ENCODE assay signal across 7 cellular contexts in genomic region chr3:57787867-57788623, GRCh38. TPM values are rescaled to one million over a fixed set of nuclear protein-coding genes. Genes with fewer than 3 reads are reported as not detected.
DNase-seq lines count a peak whose midpoint lies in the region; ATAC-seq and TF ChIP-seq lines count a peak whose summit lies in the region.

No MANE protein-coding gene starts in this region.

- no peak overlapping the region for H3K4ac ChIP-seq in IMR-90 (ENCODE audit: low read depth, low read length)

- peaks cover 6% of the 10 kb centered on the region; the same call in 1 of the 2 replicates for H3K4me1 ChIP-seq in IMR-90 (ENCODE audit: control insufficient read depth, insufficient read depth, low read length)
- H3K4me1 ChIP-seq in effector memory CD4-positive, alpha-beta T cell (ENCODE audit: control insufficient read depth, insufficient read depth, low read length, poor library complexity, severe bottlenecking), result peaks cover 8% of the 10 kb centered on the region

- DNase-seq in IMR-90 (peak; percentile 34), lung microvascular endothelial cell (ENCODE audit: low read depth in 2 of 2) (peak; percentile 17 to 38), globus pallidus (ENCODE audit: low spot score) (no peak), NOMO-1 (lab: John Stamatoyannopoulos, UW; ENCODE audit: unreplicated experiment in 2 of 2) (no peak)
- no peak for DNase-seq in effector memory CD4-positive, alpha-beta T cell

- no peak overlapping the region for H3K56ac ChIP-seq in IMR-90 (ENCODE audit: extremely low read depth, insufficient read depth, low read length)

- no peak overlapping the region for H4K91ac ChIP-seq in IMR-90 (ENCODE audit: insufficient read depth, low read depth, low read length)

- no peak for TF ChIP-seq POLR2A in IMR-90 (IDR thresholded peaks at IDR 0.05; ENCODE audit: low read depth, low read length)

- in situ Hi-C loops in IMR-90 (cut with MboI; ENCODE audit: low sequenced_read_pairs), result no loop called here

- no peak overlapping the region for H2BK120ac ChIP-seq in IMR-90 (ENCODE audit: low read depth, low read length)

- no peak overlapping the region for H3K14ac ChIP-seq in IMR-90 (replicated peaks; ENCODE audit: low read depth, low read length)

- H4K8ac ChIP-seq in IMR-90 (ENCODE audit: low read depth in 2 of 2, low read length in 2 of 2), result no peak overlapping the region

- H3K9ac ChIP-seq in IMR-90 (ENCODE audit: low read depth, low read length), result no peak overlapping the region

- no peak overlapping the region for H3K27ac ChIP-seq in IMR-90 (ENCODE audit: insufficient read depth, low read length)
- no peak overlapping the region for H3K27ac ChIP-seq in effector memory CD4-positive, alpha-beta T cell (ENCODE audit: insufficient read depth, low read length, poor library complexity, severe bottlenecking)

- BruUV-seq in IMR-90 (replicated peaks; lab: Mats Ljungman, UMichigan), result no TSS peak

- no peaks in the 10 kb centered on the region for H3K9me3 ChIP-seq in IMR-90 (ENCODE audit: control insufficient read depth, insufficient read depth, low read length)
- no peaks in the 10 kb centered on the region for H3K9me3 ChIP-seq in effector memory CD4-positive, alpha-beta T cell (ENCODE audit: control insufficient read depth, low read length)

- no peak overlapping the region for H2AK9ac ChIP-seq in IMR-90 (replicated peaks; ENCODE audit: low read depth, low read length, poor library complexity)

- H4K20me1 ChIP-seq in IMR-90 (ENCODE audit: insufficient read depth, low read length), result peaks cover 33% of the 10 kb centered on the region

- H2BK5ac ChIP-seq in IMR-90 (ENCODE audit: low read depth, low read length, poor library complexity, severe bottlenecking), result no peak overlapping the region

- H4K5ac ChIP-seq in IMR-90 (ENCODE audit: low read depth, low read length), result no peak overlapping the region

- no peak overlapping the region for H2BK15ac ChIP-seq in IMR-90 (ENCODE audit: low read depth, low read length)

- no peak overlapping the region for H3K23ac ChIP-seq in IMR-90 (ENCODE audit: low read depth, low read length)

- no peak overlapping the region for H3K4me2 ChIP-seq in IMR-90 (ENCODE audit: low read depth, low read length)

- dilution Hi-C loops in IMR-90 (cut with HindIII; ENCODE audit: low sequenced_read_pairs, unreplicated experiment), result no loop called here

- peak; percentile 92 for ATAC-seq in GM18907 (IDR thresholded peaks at IDR 0.05; ENCODE audit: unreplicated experiment)
- ATAC-seq in GM21825 (IDR thresholded peaks at IDR 0.05; ENCODE audit: unreplicated experiment), result peak; percentile 91
- no peak for ATAC-seq in IMR-90 (ENCODE audit: low read depth)

- no peak for TF ChIP-seq RAD21 in IMR-90 (IDR thresholded peaks at IDR 0.05; ENCODE audit: low read length)

- no peak overlapping the region for H2BK20ac ChIP-seq in IMR-90 (ENCODE audit: low read depth, low read length)

- H3K27me3 ChIP-seq in IMR-90 (ENCODE audit: control insufficient read depth, insufficient read depth, low read length), result no peaks in the 10 kb centered on the region
- no peaks in the 10 kb centered on the region for H3K27me3 ChIP-seq in effector memory CD4-positive, alpha-beta T cell (replicated peaks; ENCODE audit: control insufficient read depth, insufficient read depth, low read length, poor library complexity, severe bottlenecking)

- H3K9me1 ChIP-seq in IMR-90 (ENCODE audit: insufficient read depth, low read length), result peaks cover 3% of the 10 kb centered on the region

- CTCF ChIA-PET in IMR-90 (lab: Yijun Ruan, JAX), result no interaction called here

- POLR2A ChIA-PET in IMR-90 (lab: Charles Lee; ENCODE audit: unreplicated experiment), result interaction anchor here (0.5 kb wide), 1 partner anchor 45 kb away, joined by 3 read pairs; no protein-coding TSS in a partner anchor

- H3K79me1 ChIP-seq in IMR-90 (ENCODE audit: low read depth in 1 of 2, low read length in 2 of 2), result peaks cover 30 to 54% of the 10 kb centered on the region in 2 experiments

- no peak for TF ChIP-seq CTCF in IMR-90 (conservative IDR thresholded peaks at IDR 0.05; ENCODE audit: low read depth, low read length)

- 100% methylated on average over 1 of the region's 2 CpGs; no CpG with 5 or more reads in 1 of the 2 experiments for WGBS in IMR-90 (ENCODE audit: extremely low coverage in 2 of 2, insufficient read length in 1 of 2), 2 experiments

- no peak overlapping the region for H3K4me3 ChIP-seq in IMR-90 (ENCODE audit: insufficient read depth, low read depth, low read length)
- H3K4me3 ChIP-seq in effector memory CD4-positive, alpha-beta T cell (ENCODE audit: insufficient read depth, low read depth, low read length, poor library complexity, severe bottlenecking), result no peak overlapping the region

- H3K18ac ChIP-seq in IMR-90 (ENCODE audit: low read depth, low read length), result no peak overlapping the region

- intact Hi-C loops in IMR-90 (cut with micrococcal nuclease), result no loop called here

- no peaks in the 10 kb centered on the region for H3K36me3 ChIP-seq in IMR-90 (ENCODE audit: control insufficient read depth, insufficient read depth, low read length)
- H3K36me3 ChIP-seq in effector memory CD4-positive, alpha-beta T cell (ENCODE audit: control insufficient read depth, insufficient read depth, low read length), result no peaks in the 10 kb centered on the region

- no peak overlapping the region for H2AFZ ChIP-seq in IMR-90 (replicated peaks; ENCODE audit: low read length, poor library complexity)

- H2AK5ac ChIP-seq in IMR-90 (ENCODE audit: low read depth, low read length), result no peak overlapping the region

TF ChIP-seq in IMR-90, 13 proteins besides CTCF, POLR2A, EP300 and RAD21:
- no peak for TF ChIP-seq ELK1 (IDR thresholded peaks at IDR 0.05; ENCODE audit: borderline replicate concordance, low read depth, low read length)
- no peak for TF ChIP-seq RFX5 (IDR thresholded peaks at IDR 0.05; ENCODE audit: low read depth, low read length)
- no peak for TF ChIP-seq MAFK (IDR thresholded peaks at IDR 0.05; ENCODE audit: low read depth, low read length)
- no peak for TF ChIP-seq NFE2L2 (IDR thresholded peaks at IDR 0.05; ENCODE audit: low read depth, low read length)
- TF ChIP-seq CEBPB (IDR thresholded peaks at IDR 0.05; ENCODE audit: low read depth, low read length), result no peak
- TF ChIP-seq CHD1 (IDR thresholded peaks at IDR 0.05; ENCODE audit: low read depth, low read length), result no peak
- TF ChIP-seq SMC3 (IDR thresholded peaks at IDR 0.05; ENCODE audit: low read depth, low read length), result no peak
- TF ChIP-seq FOS (IDR thresholded peaks at IDR 0.05; ENCODE audit: low read depth, low read length), result no peak
- no peak for TF ChIP-seq USF2 (IDR thresholded peaks at IDR 0.05; ENCODE audit: low read depth, low read length)
- TF ChIP-seq RCOR1 (IDR thresholded peaks at IDR 0.05; ENCODE audit: insufficient replicate concordance, low read length), result no peak
- TF ChIP-seq BHLHE40 (IDR thresholded peaks at IDR 0.05; ENCODE audit: low read depth, low read length), result no peak
- no peak for TF ChIP-seq MAZ (IDR thresholded peaks at IDR 0.05; ENCODE audit: borderline replicate concordance, low read depth, low read length)
- no peak for TF ChIP-seq MXI1 (IDR thresholded peaks at IDR 0.05; ENCODE audit: borderline replicate concordance, low read depth, low read length)

RNA-seq across cellular contexts. Expression of gene SLMAP, which starts 31.9 kb away (rescaled TPM):
- total RNA-seq in IMR-90 (2012; rRNA removed) (26.5 and 32.2 TPM in 2 replicates), lung microvascular endothelial cell (22.9 and 27.6 TPM in 2 replicates)
- polyA plus RNA-seq in IMR-90 (2012; rRNA removed), result 14.1 and 15.5 TPM in 2 replicates
- 5.0 and 19.4 TPM in 2 replicates for polyA plus RNA-seq in IMR-90 (2012; cell fraction: cytosol; rRNA removed)
- polyA plus RNA-seq in IMR-90 (2012; cell fraction: nucleus; rRNA removed; ENCODE audit: low replicate concordance), result 10.6 and 24.7 TPM in 2 replicates

Comparison
In these comparisons a context has a peak if more than half of its experiments do, and no peak if none do; other contexts are left out.
1. DNase-seq: peak in IMR-90 (single experiment) and lung microvascular endothelial cell (2 of 2); none in globus pallidus (single experiment), NOMO-1 (0 of 2) and effector memory CD4-positive, alpha-beta T cell (0 of 3).